Comparison of ENCODE assay signal across 25 cellular contexts in genomic region chr12:47035459-47035858, GRCh38. TPM values are rescaled to one million over a fixed set of nuclear protein-coding genes. Genes with fewer than 3 reads are reported as not detected.
DNase-seq lines count a peak whose midpoint lies in the region; ATAC-seq, FAIRE-seq and TF ChIP-seq lines count a peak whose summit lies in the region.
"Had no signal": no experiment of that assay in that cellular context is flagged by ENCODE, and none has a peak within 500 bp of the region (broad histone marks: within the 10 kb centered on the region; RNA-seq: fewer than 3 reads in every experiment).

No MANE protein-coding gene starts in this region.

- no peaks in the 10 kb centered on the region for H3K27me3 ChIP-seq in GM23338 (ENCODE audit: insufficient read depth)
- H3K27me3 ChIP-seq in PC-3 (ENCODE audit: low read length), result no peaks in the 10 kb centered on the region
- no peaks in the 10 kb centered on the region; a peak in 2 of 5 replicates for H3K27me3 ChIP-seq in HepG2 (ENCODE audit: control insufficient read depth in 1 of 2, insufficient read depth in 2 of 2, low read length in 2 of 2)
- no peaks in the 10 kb centered on the region for H3K27me3 ChIP-seq in right lobe of liver
- H3K27me3 ChIP-seq: body of pancreas, ovary, transverse colon had no signal

- FAIRE-seq in HepG2 (lab: Jason Lieb, UNC), result no peak

- ATAC-seq in GM23338 (no peak), PC-3 (no peak), HepG2 (no peak), right lobe of liver (no peak), HG02973 (IDR thresholded peaks at IDR 0.05; ENCODE audit: unreplicated experiment) (no peak)
- ATAC-seq: activated T-cell treated with anti-CD3 and anti-CD28 coated beads, Interleukin-2, amount 50 U/mL, for 4 hours; body of pancreas; lower lobe of right lung; Panc1 had no signal

- peak overlapping the region; percentile 88 for H2AFZ ChIP-seq in GM23338
- H2AFZ ChIP-seq in PC-3 (ENCODE audit: low read length), result no peak overlapping the region
- no peak overlapping the region for H2AFZ ChIP-seq in HepG2 (ENCODE audit: low read length)

- no peak for TF ChIP-seq RAD21 in HepG2 (CRISPR knock-in tag; IDR thresholded peaks at IDR 0.05)

- DNase-seq in GM23338 (ENCODE audit: low spot score) (no peak), PC-3 (no peak), fibroblast of gingiva (ENCODE audit: low read depth) (peak; percentile 65), HepG2 (ENCODE audit: low spot score) (no peak), NCI-H187 treated with DMSO at 0.1 percent for 48 hours (lab: John Stamatoyannopoulos, UW) (no peak), right lobe of liver (no peak)
- DNase-seq: activated CD4-positive, alpha-beta T cell treated with anti-CD3 and anti-CD28 coated beads, Interleukin-2, amount 10 ng/mL, durations not matched to agents 7 days and 5 days; activated gamma-delta T cell treated with Interleukin-2 at 50 U/mL for 16 hours; activated T-cell treated with anti-CD3 and anti-CD28 coated beads, Interleukin-2, amount 50 U/mL, for 4 hours; body of pancreas; cerebellar nuclear complex; lower lobe of right lung; NCI-H1092 treated with DMSO at 0.1 percent for 48 hours; NCI-H2029; NCI-H345; nephron progenitor cell; ovary; retina; SHP77 treated with DMSO at 0.1 percent for 48 hours; stimulated activated CD4-positive, alpha-beta T cell treated with anti-CD3 and anti-CD28 coated beads, Interleukin-2, amount 100 ng/mL, for 24 hours; transverse colon; WERI-Rb-1 had no signal

- H3K4me1 Mint-ChIP-seq in GM23338, result peaks cover 23% of the 10 kb centered on the region

- H3K27ac Mint-ChIP-seq in GM23338, result no peak overlapping the region
- H3K27ac Mint-ChIP-seq: activated CD4-positive, alpha-beta T cell treated with anti-CD3 and anti-CD28 coated beads, Interleukin-2, amount 10 ng/mL, durations not matched to agents 7 days and 5 days; nephron progenitor cell had no signal

- peak overlapping the region; percentile 9; the same call in 1 of the 2 replicates for H3K27ac ChIP-seq in 22Rv1
- H3K27ac ChIP-seq in GM23338 (ENCODE audit: low read depth), result no peak overlapping the region
- H3K27ac ChIP-seq in PC-3 (ENCODE audit: low read length), result peak overlapping the region; percentile 68
- H3K27ac ChIP-seq in HepG2 (ENCODE audit: extremely low read length, insufficient read depth, low read length), result no peak overlapping the region
- H3K27ac ChIP-seq in right lobe of liver, result no peak overlapping the region
- H3K27ac ChIP-seq: lower lobe of right lung, ovary, transverse colon, WERI-Rb-1 had no signal

- BruUV-seq in PC-3 (replicated peaks; lab: Mats Ljungman, UMichigan), result no TSS peak
- BruUV-seq in HepG2 (replicated peaks; lab: Mats Ljungman, UMichigan), result no TSS peak

- in situ Hi-C loops in HepG2 (cut with HindIII; ENCODE audit: extremely low pct_ligation_motif_present, low pct_unique_long_range_greater_than_20kb), result loop anchor here (5.0 kb wide), 1 partner anchor 272 kb away; no protein-coding TSS in a partner anchor

- no peaks in the 10 kb centered on the region for H3K79me2 ChIP-seq in GM23338 (replicated peaks; ENCODE audit: insufficient read depth)
- no peaks in the 10 kb centered on the region for H3K79me2 ChIP-seq in PC-3 (ENCODE audit: low read length)
- H3K79me2 ChIP-seq in HepG2 (ENCODE audit: insufficient read depth, low read length), result no peaks in the 10 kb centered on the region

- no peaks in the 10 kb centered on the region for H3K9me3 ChIP-seq in PC-3 (ENCODE audit: low read length)
- no peaks in the 10 kb centered on the region for H3K9me3 ChIP-seq in HepG2 (ENCODE audit: low read length)
- no peaks in the 10 kb centered on the region for H3K9me3 ChIP-seq in right lobe of liver
- H3K9me3 ChIP-seq: body of pancreas, lower lobe of right lung, ovary, transverse colon had no signal

- H3K9ac ChIP-seq in PC-3 (ENCODE audit: low read length) (no peak overlapping the region), HepG2 (ENCODE audit: insufficient read depth, low read depth, low read length) (no peak overlapping the region)

- no peak for TF ChIP-seq CTCF in 22Rv1 (IDR thresholded peaks at IDR 0.05)
- TF ChIP-seq CTCF in GM23338 (conservative IDR thresholded peaks at IDR 0.05; ENCODE audit: low read depth in 2 of 2), result no peak
- no peak for TF ChIP-seq CTCF in PC-3 (conservative IDR thresholded peaks at IDR 0.05; ENCODE audit: low read depth, low read length)
- TF ChIP-seq CTCF in HepG2 (CRISPR knock-in tag; IDR thresholded peaks at IDR 0.05), result no peak
- TF ChIP-seq CTCF in right lobe of liver (IDR thresholded peaks at IDR 0.05), result no peak

- H3K36me3 ChIP-seq in GM23338 (ENCODE audit: insufficient read depth) (no peaks in the 10 kb centered on the region), PC-3 (ENCODE audit: low read depth, low read length) (no peaks in the 10 kb centered on the region), HepG2 (replicated peaks in 1 of 2; ENCODE audit: control insufficient read depth in 1 of 2, insufficient read depth in 2 of 2, low read length in 2 of 2) (no peaks in the 10 kb centered on the region), right lobe of liver (no peaks in the 10 kb centered on the region)
- H3K36me3 ChIP-seq: lower lobe of right lung, ovary, transverse colon, WERI-Rb-1 had no signal

- POLR2A ChIA-PET in PC-3 (lab: Charles Lee; ENCODE audit: unreplicated experiment), result no interaction called here
- POLR2A ChIA-PET in HepG2 (lab: Yijun Ruan, JAX), result no interaction called here

- no peaks in the 10 kb centered on the region for H3K27me3 Mint-ChIP-seq in GM23338 (ENCODE audit: insufficient read depth, low read depth, poor library complexity)
- H3K27me3 Mint-ChIP-seq: activated CD4-positive, alpha-beta T cell treated with anti-CD3 and anti-CD28 coated beads, Interleukin-2, amount 10 ng/mL, durations not matched to agents 7 days and 5 days had no signal

- CTCF ChIA-PET in PC-3 (lab: Charles Lee), result no interaction called here
- CTCF ChIA-PET in HepG2 (lab: Yijun Ruan, JAX; ENCODE audit: low intra/inter-chr PET ratio, low total read pairs), result no interaction called here

- TF ChIP-seq POLR2A in HepG2 (IDR thresholded peaks at IDR 0.05; ENCODE audit: insufficient read depth in 1 of 2, low read depth in 2 of 2, low read length in 2 of 2) (no peak), right lobe of liver (IDR thresholded peaks at IDR 0.05) (no peak)

- no peak overlapping the region for H3K4me3 Mint-ChIP-seq in GM23338
- H3K4me3 Mint-ChIP-seq: activated CD4-positive, alpha-beta T cell treated with anti-CD3 and anti-CD28 coated beads, Interleukin-2, amount 10 ng/mL, durations not matched to agents 7 days and 5 days; activated T-cell treated with anti-CD3 and anti-CD28 coated beads, Interleukin-2, amount 50 U/mL, for 4 hours; nephron progenitor cell had no signal

- WGBS in HepG2 (ENCODE audit: low lambda C conversion rate), result 7% methylated on average over 3 of the region's 3 CpGs
- WGBS in right lobe of liver (ENCODE audit: insufficient coverage, low coverage, low lambda C conversion rate, missing lambda C conversion rate), result 79% methylated on average over 2 of the region's 3 CpGs

- TF ChIP-seq EP300 in HepG2 (IDR thresholded peaks at IDR 0.05; ENCODE audit: low read depth in 2 of 2, low read length in 2 of 2), result no peak
- TF ChIP-seq EP300 in HepG2 (CRISPR knock-in tag; IDR thresholded peaks at IDR 0.05; ENCODE audit: borderline replicate concordance), result no peak

- H3K4me2 ChIP-seq in GM23338, result no peak overlapping the region
- H3K4me2 ChIP-seq in PC-3 (ENCODE audit: low read length), result 0 out of 2 replicates have a peak overlapping the region, but pooled peaks have one; percentile 71
- no peak overlapping the region for H3K4me2 ChIP-seq in HepG2 (ENCODE audit: low read depth, low read length)

- H3F3A ChIP-seq in GM23338 (replicated peaks; ENCODE audit: low read depth) (no peaks in the 10 kb centered on the region), PC-3 (ENCODE audit: low read length, unreplicated experiment) (peaks cover 4% of the 10 kb centered on the region)

- peaks cover 17% of the 10 kb centered on the region for H3K4me1 ChIP-seq in GM23338 (ENCODE audit: insufficient read depth)
- H3K4me1 ChIP-seq in PC-3 (ENCODE audit: insufficient read depth, low read length), result peaks cover 56% of the 10 kb centered on the region
- no peaks in the 10 kb centered on the region for H3K4me1 ChIP-seq in HepG2 (ENCODE audit: insufficient read depth, low read length)
- peaks cover 0 to 18% (median 6%) of the 10 kb centered on the region in 4 donors for H3K4me1 ChIP-seq in right lobe of liver

- no peaks in the 10 kb centered on the region for H3K36me3 Mint-ChIP-seq in GM23338 (ENCODE audit: low read depth)

- H4K20me1 ChIP-seq in GM23338 (replicated peaks; ENCODE audit: insufficient read depth), result no peaks in the 10 kb centered on the region
- H4K20me1 ChIP-seq in PC-3 (ENCODE audit: low read length), result no peaks in the 10 kb centered on the region
- H4K20me1 ChIP-seq in HepG2 (ENCODE audit: insufficient read depth, low read length), result no peaks in the 10 kb centered on the region

- H3K9me3 Mint-ChIP-seq in GM23338, result no peaks in the 10 kb centered on the region
- H3K9me3 Mint-ChIP-seq: activated CD4-positive, alpha-beta T cell treated with anti-CD3 and anti-CD28 coated beads, Interleukin-2, amount 10 ng/mL, durations not matched to agents 7 days and 5 days; activated T-cell treated with anti-CD3 and anti-CD28 coated beads, Interleukin-2, amount 50 U/mL, for 4 hours; nephron progenitor cell had no signal

- no peaks in the 10 kb centered on the region for H3K9me2 ChIP-seq in GM23338 (ENCODE audit: insufficient read depth)
- H3K9me2 ChIP-seq in PC-3 (replicated peaks; ENCODE audit: low read length), result no peaks in the 10 kb centered on the region

- intact Hi-C loops in PC-3 (cut with micrococcal nuclease) (loop anchor here (2.0 to 10.0 kb wide), 5 partner anchors 43 to 619 kb away; partner anchors contain the start of genes AMIGO2 and PCED1B), HepG2 (cut with micrococcal nuclease; ENCODE audit: unreplicated experiment) (no loop called here), right lobe of liver (cut with DNase I) (loop anchor here in 1 of 2 donors (10.0 kb wide), 1 partner anchor 359 kb away; no protein-coding TSS in a partner anchor)

- H3K4me3 ChIP-seq in GM23338, result no peak overlapping the region
- no peak overlapping the region for H3K4me3 ChIP-seq in PC-3 (ENCODE audit: low read length)
- H3K4me3 ChIP-seq in HepG2 (replicated peaks in 1 of 3; ENCODE audit: insufficient read depth in 1 of 3, low read depth in 2 of 3, low read length in 3 of 3), result no peak overlapping the region
- no peak overlapping the region for H3K4me3 ChIP-seq in right lobe of liver
- H3K4me3 ChIP-seq: body of pancreas, lower lobe of right lung, ovary, transverse colon had no signal

RNA-seq across cellular contexts. Expression of gene PCED1B, which starts 44.0 kb away (rescaled TPM):
- total RNA-seq in GM23338 (2014; rRNA removed; shearing (Covaris generic)), result 5.1 and 6.1 TPM in 2 replicates
- polyA plus RNA-seq in GM23338 (2016; fragmentation: Nextera tagmentation; extraction: Ambion mirVana), result 4.6 and 6.6 TPM in 2 replicates
- 1.0 TPM in 1 of 2 replicates, not detected in the other for total RNA-seq in PC-3 (2014; rRNA removed)
- total RNA-seq in HepG2 (2016; rRNA removed; fragmentation: Illumina TruSeq; extraction: Trizol), result 0.10 and 0.11 TPM in 2 replicates
- not detected in 2 replicates for total RNA-seq in HepG2 (2016; cell fraction: cytosol; rRNA removed; fragmentation: Illumina TruSeq; extraction: Trizol; ENCODE audit: low read depth)
- total RNA-seq in HepG2 (2016; cell fraction: insoluble cytoplasmic fraction; rRNA removed; fragmentation: Illumina TruSeq; extraction: Trizol), result 0.17 and 0.18 TPM in 2 replicates
- total RNA-seq in HepG2 (2016; cell fraction: membrane; rRNA removed; fragmentation: Illumina TruSeq; extraction: Trizol), result 0.10 TPM in 1 of 2 replicates, not detected in the other
- total RNA-seq in HepG2 (2016; cell fraction: nucleus; rRNA removed; fragmentation: Illumina TruSeq; extraction: Trizol), result not detected in 2 replicates
- 0.33 and 0.37 TPM in 2 replicates for polyA plus RNA-seq in HepG2 (2011; rRNA removed)
- 0.20 and 0.28 TPM in 2 replicates for polyA plus RNA-seq in HepG2 (2011; cell fraction: cytosol; rRNA removed)
- polyA plus RNA-seq in HepG2 (2011; cell fraction: nucleus; rRNA removed), result 0.34 and 0.40 TPM in 2 replicates
- 0.25 and 0.32 TPM in 2 replicates for polyA plus RNA-seq in HepG2 (2012)
- not detected in 2 replicates for polyA plus RNA-seq in HepG2 (2016; cell fraction: cytosol; fragmentation: Illumina TruSeq; extraction: Trizol; ENCODE audit: low read depth)
- 0.24 and 0.64 TPM in 2 replicates for polyA plus RNA-seq in HepG2 (2016; cell fraction: insoluble cytoplasmic fraction; fragmentation: Illumina TruSeq; extraction: Trizol; ENCODE audit: low read depth)
- polyA plus RNA-seq in HepG2 (2016; cell fraction: membrane; fragmentation: Illumina TruSeq; extraction: Trizol; ENCODE audit: low read depth), result 0.24 TPM in 1 of 2 replicates, not detected in the other
- 0.41 and 0.80 TPM in 2 replicates for polyA plus RNA-seq in HepG2 (2016; cell fraction: nucleus; fragmentation: Illumina TruSeq; extraction: Trizol; ENCODE audit: insufficient read depth, low read depth)
- 0.20 and 0.70 TPM in 2 replicates for polyA minus RNA-seq in HepG2 (2011; rRNA and poly(A)+ RNA removed; ENCODE audit: low replicate concordance)
- not detected in 2 replicates for polyA minus RNA-seq in HepG2 (2011; cell fraction: cytosol; rRNA and poly(A)+ RNA removed)
- not detected in 2 replicates for polyA minus RNA-seq in HepG2 (2011; cell fraction: nucleus; rRNA and poly(A)+ RNA removed)
- 1 to 10 TPM in 3 of 6 experiments, under 1 TPM in 3; 0.62 to 3.0 (median 1.1) TPM for total RNA-seq in right lobe of liver

RNA-seq across cellular contexts. Expression of gene AMIGO2, which starts 44.3 kb away (rescaled TPM):
- 3.5 and 3.8 TPM in 2 replicates for total RNA-seq in GM23338 (2014; rRNA removed; shearing (Covaris generic))
- polyA plus RNA-seq in GM23338 (2016; fragmentation: Nextera tagmentation; extraction: Ambion mirVana) (1.8 and 2.1 TPM in 2 replicates), HepG2 (2011; rRNA removed) (0.03 TPM in 1 of 2 replicates, not detected in the other)
- total RNA-seq in PC-3 (2014; rRNA removed) (19.3 and 22.2 TPM in 2 replicates), HepG2 (2016; rRNA removed; fragmentation: Illumina TruSeq; extraction: Trizol) (not detected in 2 replicates), right lobe of liver (1 to 10 TPM in 5 of 6 experiments, under 1 TPM in 1; 0.88 to 4.3 (median 1.9) TPM)
- not detected in 2 replicates for total RNA-seq in HepG2 (2016; cell fraction: cytosol; rRNA removed; fragmentation: Illumina TruSeq; extraction: Trizol; ENCODE audit: low read depth)
- total RNA-seq in HepG2 (2016; cell fraction: insoluble cytoplasmic fraction; rRNA removed; fragmentation: Illumina TruSeq; extraction: Trizol), result not detected in 2 replicates
- not detected in 2 replicates for total RNA-seq in HepG2 (2016; cell fraction: membrane; rRNA removed; fragmentation: Illumina TruSeq; extraction: Trizol)
- not detected in 2 replicates for total RNA-seq in HepG2 (2016; cell fraction: nucleus; rRNA removed; fragmentation: Illumina TruSeq; extraction: Trizol)
- not detected in 2 replicates for polyA plus RNA-seq in HepG2 (2011; cell fraction: cytosol; rRNA removed)
- not detected in 2 replicates for polyA plus RNA-seq in HepG2 (2011; cell fraction: nucleus; rRNA removed)
- polyA plus RNA-seq in HepG2 (2012), result not detected in 2 replicates
- not detected in 2 replicates for polyA plus RNA-seq in HepG2 (2016; cell fraction: cytosol; fragmentation: Illumina TruSeq; extraction: Trizol; ENCODE audit: low read depth)
- polyA plus RNA-seq in HepG2 (2016; cell fraction: insoluble cytoplasmic fraction; fragmentation: Illumina TruSeq; extraction: Trizol; ENCODE audit: low read depth), result not detected in 2 replicates
- polyA plus RNA-seq in HepG2 (2016; cell fraction: membrane; fragmentation: Illumina TruSeq; extraction: Trizol; ENCODE audit: low read depth), result not detected in 2 replicates
- polyA plus RNA-seq in HepG2 (2016; cell fraction: nucleus; fragmentation: Illumina TruSeq; extraction: Trizol; ENCODE audit: insufficient read depth, low read depth), result not detected in 2 replicates
- 3.8 TPM in 1 of 2 replicates, not detected in the other for polyA minus RNA-seq in HepG2 (2011; rRNA and poly(A)+ RNA removed; ENCODE audit: low replicate concordance)
- not detected in 2 replicates for polyA minus RNA-seq in HepG2 (2011; cell fraction: cytosol; rRNA and poly(A)+ RNA removed)
- not detected in 2 replicates for polyA minus RNA-seq in HepG2 (2011; cell fraction: nucleus; rRNA and poly(A)+ RNA removed)

Comparison
In these comparisons a context has a peak if more than half of its experiments do, and no peak if none do; other contexts are left out.
1. H3K27ac ChIP-seq: peak in 22Rv1 (single experiment) and PC-3 (single experiment); none in GM23338 (single experiment), HepG2 (single experiment) and right lobe of liver (0 of 3).